ENCODE assay signal across 9 cellular contexts in the genomic region with DNA sequence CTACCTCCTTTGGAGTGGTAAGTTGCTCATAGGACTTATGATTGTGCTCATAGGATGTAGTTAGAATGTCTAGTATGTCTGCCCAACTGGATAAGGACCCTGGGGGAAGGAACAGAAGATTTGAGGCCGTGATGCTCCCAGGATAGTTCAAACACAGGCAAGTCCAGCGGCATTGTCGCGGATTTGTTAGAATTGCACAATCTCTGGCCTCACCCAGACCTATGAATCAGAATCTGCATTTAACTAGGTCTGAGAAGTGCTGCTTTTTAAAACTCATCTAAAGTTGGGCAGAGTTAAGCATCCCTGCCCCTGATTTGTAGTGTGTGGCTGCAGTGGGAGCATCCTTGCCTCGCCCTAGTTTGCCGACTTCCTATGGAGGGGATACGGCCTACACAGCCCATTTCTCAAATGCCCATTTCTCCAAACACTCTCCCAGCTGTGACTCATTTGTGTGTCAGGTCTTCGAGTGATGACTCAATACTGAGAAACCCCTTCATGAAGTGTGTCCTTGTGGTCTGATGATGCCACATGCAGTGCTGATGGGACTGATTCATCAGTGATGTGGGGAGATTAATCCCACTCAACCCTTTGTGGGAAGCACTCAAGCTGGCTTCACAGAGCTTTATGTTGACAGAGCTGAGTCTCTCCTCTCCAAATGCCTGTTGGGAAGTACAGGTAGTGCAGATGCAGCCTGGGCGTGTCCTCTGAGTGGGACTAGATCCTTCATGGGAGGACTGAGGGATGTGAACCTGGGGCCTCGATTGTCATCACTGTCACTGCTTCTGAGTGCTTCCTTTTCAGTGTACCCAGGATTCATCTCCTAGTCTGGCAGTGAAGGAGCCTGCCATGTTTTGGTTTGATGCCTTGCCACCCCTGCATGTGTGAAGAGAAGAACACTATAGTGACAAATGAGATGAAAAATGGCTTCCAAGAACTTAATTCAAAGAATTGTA. TPM values are rescaled to one million over a fixed set of nuclear protein-coding genes. Genes with fewer than 3 reads are reported as not detected.
DNase-seq lines count a peak whose midpoint lies in the region; ATAC-seq, FAIRE-seq and TF ChIP-seq lines count a peak whose summit lies in the region.
"Had no signal": no experiment of that assay in that cellular context is flagged by ENCODE, and none has a peak within 500 bp of the region (broad histone marks: within the 10 kb centered on the region; RNA-seq: fewer than 3 reads in every experiment).

No MANE protein-coding gene starts in this region.

- no peak overlapping the region for H3K4me3 ChIP-seq in PC-3 (ENCODE audit: low read length)
- no peak overlapping the region for H3K4me3 ChIP-seq in H1 (ENCODE audit: extremely low read depth in 1 of 4, insufficient read depth in 2 of 4, low read depth in 3 of 4, low read length in 4 of 4)

- CTCF ChIA-PET in PC-3 (lab: Charles Lee) = no interaction called here
- CTCF ChIA-PET in H1 (lab: Charles Lee; ENCODE audit: partially characterized antibody) = interaction anchor here (0.7 kb wide), 2 partner anchors 256 to 283 kb away, joined by 3 read pairs; no protein-coding TSS in a partner anchor
- CTCF ChIA-PET in GM10248 (lab: Yijun Ruan, JAX) = no interaction called here

- H3K4me1 ChIP-seq in PC-3 (ENCODE audit: insufficient read depth, low read length) = peaks cover 38% of the 10 kb centered on the region
- peaks cover 0 to 13% (median 7%) of the 10 kb centered on the region in 4 experiments; a peak in 6 of 7 replicates for H3K4me1 ChIP-seq in H1 (replicated peaks in 1 of 4; ENCODE audit: control insufficient read depth in 3 of 4, insufficient read depth in 4 of 4, low read length in 3 of 4)

- H2BK120ac ChIP-seq in H1 (replicated peaks; ENCODE audit: low read depth, low read length) = no peak overlapping the region

- H3K23ac ChIP-seq in H1 (ENCODE audit: insufficient read length) = no peak overlapping the region

- H3K14ac ChIP-seq in H1 (ENCODE audit: insufficient read length) = no peak overlapping the region

- FAIRE-seq in H1 (lab: Jason Lieb, UNC) = no peak

- H3K18ac ChIP-seq in H1 (ENCODE audit: extremely low read depth, low read length) = no peak overlapping the region

- H3K9me3 ChIP-seq in PC-3 (ENCODE audit: low read length) = no peaks in the 10 kb centered on the region
- no peaks in the 10 kb centered on the region for H3K9me3 ChIP-seq in H1 (ENCODE audit: insufficient read depth in 2 of 2, low read depth in 1 of 2, low read length in 1 of 2)

- no peaks in the 10 kb centered on the region for H3F3A ChIP-seq in PC-3 (ENCODE audit: low read length, unreplicated experiment)

- H3K4me2 ChIP-seq in PC-3 (ENCODE audit: low read length) = peak overlapping the region; percentile 62
- H3K4me2 ChIP-seq in H1 (ENCODE audit: insufficient read depth in 1 of 2, low read depth in 2 of 2, low read length in 2 of 2) = no peak overlapping the region

- DNase-seq in DMS153 (lab: John Stamatoyannopoulos, UW) (peak; percentile 61), DMS153 treated with DMSO at 0.1 percent for 48 hours (lab: John Stamatoyannopoulos, UW; ENCODE audit: unreplicated experiment) (no peak), PC-3 (peak; percentile 99), H1 (ENCODE audit: low read depth in 1 of 2, low spot score in 2 of 2) (no peak), GM10248 (ENCODE audit: extremely low spot score) (no peak), mesenteric fat pad (ENCODE audit: low spot score) (no peak)
- DNase-seq in stimulated activated CD4-positive, alpha-beta T cell treated with anti-CD3 and anti-CD28 coated beads, Interleukin-4, amount 100 ng/mL, for 24 hours = peak; percentile 60

- no peaks in the 10 kb centered on the region for H3K79me1 ChIP-seq in H1 (ENCODE audit: low read depth, low read length)

- H2AK5ac ChIP-seq in H1 (ENCODE audit: low read depth, low read length) = no peak overlapping the region

- H3K23me2 ChIP-seq in H1 (ENCODE audit: low read depth, low read length) = peaks cover under 1% of the 10 kb centered on the region; the same call in 1 of the 2 replicates

- TF ChIP-seq CTCF in PC-3 (conservative IDR thresholded peaks at IDR 0.05; ENCODE audit: low read depth, low read length) = no peak
- no peak for TF ChIP-seq CTCF in H1 (IDR thresholded peaks at IDR 0.05; ENCODE audit: control extremely low read depth in 1 of 3, insufficient read depth in 1 of 3, low read depth in 1 of 3, low read length in 3 of 3)
- TF ChIP-seq CTCF in GM10248 (IDR thresholded peaks at IDR 0.05; ENCODE audit: control extremely low read depth, extremely low read depth, low read depth, missing control alignments) = no peak

- H4K20me1 ChIP-seq in PC-3 (ENCODE audit: low read length) = no peaks in the 10 kb centered on the region
- no peaks in the 10 kb centered on the region for H4K20me1 ChIP-seq in H1 (replicated peaks in 1 of 2; ENCODE audit: control insufficient read depth in 1 of 2, insufficient read depth in 2 of 2, low read length in 2 of 2)

- H2BK20ac ChIP-seq in H1 (ENCODE audit: low read length) = no peak overlapping the region

- 0 out of 2 replicates have a peak overlapping the region, but pooled peaks have one; percentile 23 for H2BK12ac ChIP-seq in H1 (ENCODE audit: low read depth, low read length)

- H2BK5ac ChIP-seq in H1 (ENCODE audit: low read depth, low read length) = no peak overlapping the region

- peak overlapping the region; percentile 65 for H3K9ac ChIP-seq in PC-3 (ENCODE audit: low read length)
- H3K9ac ChIP-seq in H1 (replicated peaks in 1 of 4; ENCODE audit: extremely low read depth in 1 of 4, low read depth in 3 of 4, low read length in 3 of 4) = no peak overlapping the region

- WGBS in H1 (ENCODE audit: extremely low coverage in 1 of 2, insufficient coverage in 1 of 2, insufficient read length in 1 of 2, insufficient replicate concordance in 2 of 2, low coverage in 1 of 2, low lambda C conversion rate in 2 of 2, missing lambda C conversion rate in 1 of 2), 2 experiments = 92% methylated on average over 10 of the region's 10 CpGs; no CpG with 5 or more reads in 1 of the 2 experiments

- ATAC-seq in PC-3 (peak; percentile 94), GM19328 (IDR thresholded peaks at IDR 0.05; ENCODE audit: unreplicated experiment) (no peak)

- POLR2A ChIA-PET in PC-3 (lab: Charles Lee; ENCODE audit: unreplicated experiment) (interaction anchor here (0.6 to 0.7 kb wide), 2 partner anchors 201 to 225 kb away, joined by 3 to 4 read pairs; no protein-coding TSS in a partner anchor), H1 (lab: Charles Lee; ENCODE audit: partially characterized antibody) (no interaction called here), GM10248 (lab: Yijun Ruan, JAX) (no interaction called here)

- H3K9me2 ChIP-seq in PC-3 (replicated peaks; ENCODE audit: low read length) = no peaks in the 10 kb centered on the region

- intact Hi-C loops in PC-3 (cut with micrococcal nuclease) = no loop called here

- peak overlapping the region; percentile 35; the same call in 1 of the 2 replicates for H2AFZ ChIP-seq in PC-3 (ENCODE audit: low read length)
- no peak overlapping the region for H2AFZ ChIP-seq in H1 (ENCODE audit: low read length)

- no TSS peak for BruUV-seq in PC-3 (replicated peaks; lab: Mats Ljungman, UMichigan)

- H3K27me3 ChIP-seq in PC-3 (ENCODE audit: low read length) (peaks cover 4% of the 10 kb centered on the region; the same call in 1 of the 2 replicates), H1 (replicated peaks in 1 of 4; ENCODE audit: control insufficient read depth in 3 of 4, extremely low read depth in 1 of 4, insufficient read depth in 3 of 4, low read length in 3 of 4) (no peaks in the 10 kb centered on the region; a peak in 3 of 7 replicates)

- TF ChIP-seq POLR2A in H1 (IDR thresholded peaks at IDR 0.05; ENCODE audit: control extremely low read depth in 1 of 2, low read depth in 2 of 2, low read length in 2 of 2) = no peak

- H3K56ac ChIP-seq in H1 (replicated peaks; ENCODE audit: insufficient read length, low read depth, low read length) = no peak overlapping the region

- TF ChIP-seq RAD21 in H1 (IDR thresholded peaks at IDR 0.05 in 1 of 2, conservative IDR thresholded peaks at IDR 0.05 in 1 of 2; ENCODE audit: low read depth in 2 of 2, low read length in 2 of 2) = no peak

- H3K4ac ChIP-seq in H1 (replicated peaks; ENCODE audit: insufficient read length, low read depth, low read length) = no peak overlapping the region

- H2BK15ac ChIP-seq in H1 (ENCODE audit: low read length) = no peak overlapping the region

- H3K79me2 ChIP-seq in PC-3 (ENCODE audit: low read length) (no peaks in the 10 kb centered on the region), H1 (ENCODE audit: control insufficient read depth in 1 of 2, insufficient read depth in 2 of 2, low read length in 2 of 2) (no peaks in the 10 kb centered on the region)

- H3K27ac ChIP-seq in PC-3 (ENCODE audit: low read length) (peak overlapping the region; percentile 96), H1 (ENCODE audit: low read depth, low read length) (no peak overlapping the region)
- H3K27ac ChIP-seq: 22Rv1 had no signal

- H3K36me3 ChIP-seq in PC-3 (ENCODE audit: low read depth, low read length) (no peaks in the 10 kb centered on the region), H1 (ENCODE audit: control insufficient read depth in 2 of 4, insufficient read depth in 4 of 4, low read length in 3 of 4) (no peaks in the 10 kb centered on the region)

- no peak for TF ChIP-seq EP300 in H1 (IDR thresholded peaks at IDR 0.05; ENCODE audit: borderline replicate concordance in 1 of 2, low read depth in 2 of 2, low read length in 2 of 2)

- no peak overlapping the region for H4K5ac ChIP-seq in H1 (ENCODE audit: insufficient read length, low read depth, low read length)

- H4K91ac ChIP-seq in H1 (replicated peaks; ENCODE audit: insufficient read length, low read length) = no peak overlapping the region

- H4K8ac ChIP-seq in H1 (ENCODE audit: extremely low read depth, insufficient read depth, low read length) = peak overlapping the region; percentile 58

RNA-seq across cellular contexts. Expression of gene SMIM21, which starts 18.7 kb away (rescaled TPM):
- not detected in 2 replicates for total RNA-seq in PC-3 (2014; rRNA removed)
- total RNA-seq in H1 (2021; fragmentation: NEBNext Ultra II Directional; extraction: Animal tissue kit (Norgen Biotek cat#: 25700)) = not detected in 2 replicates
- polyA plus RNA-seq in H1 (2011; rRNA removed) = not detected in 2 replicates
- polyA plus RNA-seq in H1 (2011; cell fraction: cytosol; rRNA removed) = not detected
- polyA plus RNA-seq in H1 (2011; cell fraction: nucleus; rRNA removed) = not detected
- polyA plus RNA-seq in H1 (2012, experiment 1 of 2) = not detected in 4 replicates
- not detected for polyA plus RNA-seq in H1 (2012, experiment 2 of 2)
- polyA plus RNA-seq in H1 (2013, experiment 1 of 2) = not detected
- polyA plus RNA-seq in H1 (2013, experiment 2 of 2) = not detected
- polyA minus RNA-seq in H1 (2011; rRNA and poly(A)+ RNA removed) = not detected in 2 replicates
- polyA minus RNA-seq in H1 (2011; cell fraction: cytosol; rRNA and poly(A)+ RNA removed) = not detected
- not detected for polyA minus RNA-seq in H1 (2011; cell fraction: nucleus; rRNA and poly(A)+ RNA removed)
- not detected for total RNA-seq in mesenteric fat pad

Comparison
In these comparisons a context has a peak if more than half of its experiments do, and no peak if none do; other contexts are left out.
1. DNase-seq: peak in DMS153 (single experiment), PC-3 (single experiment) and stimulated activated CD4-positive, alpha-beta T cell treated with anti-CD3 and anti-CD28 coated beads, Interleukin-4, amount 100 ng/mL, for 24 hours (single experiment); none in DMS153 treated with DMSO at 0.1 percent for 48 hours (single experiment), H1 (0 of 2), GM10248 (single experiment) and mesenteric fat pad (single experiment).